7 cellular contexts compared by ENCODE assay signal in the genomic region with DNA sequence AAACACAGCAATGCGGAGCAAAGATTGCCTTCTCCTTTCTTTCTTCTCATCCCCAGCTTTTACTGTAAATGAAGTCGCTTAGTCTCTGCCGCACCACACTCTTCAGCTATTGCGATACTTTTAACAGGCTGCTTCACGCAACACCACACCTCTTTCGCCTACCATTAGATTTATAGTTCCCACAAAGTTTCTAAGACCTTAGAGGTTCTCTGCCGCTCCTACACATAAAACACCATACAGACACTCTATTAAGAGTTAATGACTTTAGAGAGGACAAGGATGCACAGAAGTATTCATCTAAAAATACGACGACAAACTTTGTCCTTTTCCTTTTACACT. TPM values are rescaled to one million over a fixed set of nuclear protein-coding genes. Genes with fewer than 3 reads are reported as not detected.
DNase-seq lines count a peak whose midpoint lies in the region; ATAC-seq, FAIRE-seq and TF ChIP-seq lines count a peak whose summit lies in the region.

No MANE protein-coding gene starts in this region.

- no peaks in the 10 kb centered on the region for H3K27me3 ChIP-seq in H7 (ENCODE audit: control insufficient read depth, insufficient read depth, low read length)
- no peaks in the 10 kb centered on the region for H3K27me3 ChIP-seq in Loucy (ENCODE audit: insufficient read depth, low read length, poor library complexity, severe bottlenecking)
- no peaks in the 10 kb centered on the region for H3K27me3 ChIP-seq in body of pancreas
- no peaks in the 10 kb centered on the region for H3K27me3 ChIP-seq in testis

- intact Hi-C loops in body of pancreas (cut with DNase I) (no loop called here), left colon (cut with DNase I, micrococcal nuclease) (no loop called here), testis (cut with DNase I; ENCODE audit: low total_unique reads) (no loop called here)

- peak overlapping the region; percentile 84 for H3K4me3 ChIP-seq in H7 (ENCODE audit: insufficient read depth, low read depth, low read length)
- peak overlapping the region; percentile 98 for H3K4me3 ChIP-seq in Loucy (ENCODE audit: low read length, poor library complexity, severe bottlenecking)
- peak overlapping the region; percentile 35 to 83 for H3K4me3 ChIP-seq in body of pancreas
- peak overlapping the region; percentile 74 to 85 for H3K4me3 ChIP-seq in testis

- H3F3A ChIP-seq in Loucy (ENCODE audit: low read depth), result no peaks in the 10 kb centered on the region

- peaks cover 48% of the 10 kb centered on the region for H3K79me2 ChIP-seq in Loucy (ENCODE audit: insufficient read depth, low read length)

- H2AFZ ChIP-seq in Loucy (ENCODE audit: low read length), result peak overlapping the region; percentile 94

- peak overlapping the region; percentile 85 for H3K9ac ChIP-seq in Loucy (ENCODE audit: low read depth, low read length, poor library complexity, severe bottlenecking)

- H3K4me2 ChIP-seq in Loucy (ENCODE audit: low read depth, low read length, poor library complexity, severe bottlenecking), result peak overlapping the region; percentile 95

- WGBS in body of pancreas, 2 donors, result 1% methylated on average over 9 of the region's 9 CpGs
- 1% methylated on average over 9 of the region's 9 CpGs for WGBS in testis, 2 donors

- DNase-seq in GM18507 (ENCODE audit: extremely low spot score, insufficient read length, low read depth) (peak; percentile 1), H7 (peak; percentile 22), body of pancreas (no peak), left colon (no peak), testis (no peak), NCI-H226 (no peak)

- FAIRE-seq in GM18507 (lab: Jason Lieb, UNC), result no peak

- H4K20me1 ChIP-seq in Loucy (ENCODE audit: insufficient read depth, low read length, poor library complexity, severe bottlenecking), result peaks cover 27% of the 10 kb centered on the region

- H3K36me3 ChIP-seq in H7 (replicated peaks; ENCODE audit: control insufficient read depth, insufficient read depth, low read length), result no peaks in the 10 kb centered on the region; the same call in 1 of the 2 replicates
- H3K36me3 ChIP-seq in Loucy (ENCODE audit: insufficient read depth, low read length), result no peaks in the 10 kb centered on the region
- H3K36me3 ChIP-seq in body of pancreas (replicated peaks in 1 of 2; ENCODE audit: insufficient read depth in 1 of 2, low read depth in 2 of 2), result no peaks in the 10 kb centered on the region
- no peaks in the 10 kb centered on the region for H3K36me3 ChIP-seq in testis (ENCODE audit: low read depth, missing control alignments)

- no peaks in the 10 kb centered on the region for H3K9me2 ChIP-seq in Loucy (replicated peaks; ENCODE audit: low read depth, low read length)

- no peak for TF ChIP-seq POLR2A in body of pancreas (IDR thresholded peaks at IDR 0.05)
- TF ChIP-seq POLR2A in testis (IDR thresholded peaks at IDR 0.05), result no peak

- ATAC-seq in body of pancreas, result no peak
- peak; percentile 65 for ATAC-seq in left colon

- peaks cover 15% of the 10 kb centered on the region for H3K4me1 ChIP-seq in Loucy (ENCODE audit: insufficient read depth, low read length, poor library complexity, severe bottlenecking)
- H3K4me1 ChIP-seq in body of pancreas, result peaks cover 14% of the 10 kb centered on the region
- H3K4me1 ChIP-seq in testis, result peaks cover 5% of the 10 kb centered on the region

- H3K9me3 ChIP-seq in Loucy (ENCODE audit: insufficient read depth, low read depth, low read length), result no peaks in the 10 kb centered on the region
- no peaks in the 10 kb centered on the region for H3K9me3 ChIP-seq in body of pancreas
- no peaks in the 10 kb centered on the region for H3K9me3 ChIP-seq in testis

- TF ChIP-seq CTCF in Loucy (conservative IDR thresholded peaks at IDR 0.05; ENCODE audit: low read length) (no peak), body of pancreas (IDR thresholded peaks at IDR 0.05) (no peak), testis (IDR thresholded peaks at IDR 0.05) (no peak)

- H3K27ac ChIP-seq in body of pancreas (peak overlapping the region in 3 of 4 donors; percentile 77 to 82 (median 82)), testis (peak overlapping the region; percentile 45 to 78)

RNA-seq across cellular contexts. Expression of gene PGGT1B, which starts 0.6 kb away (rescaled TPM):
- total RNA-seq in H7 (2014; rRNA removed; shearing (Covaris generic)), result 7.6 and 12.3 TPM in 2 replicates
- total RNA-seq in body of pancreas (10 to 100 TPM in 1 of 2 donors, 1 to 10 TPM in 1; 5.6 to 10.9 TPM), left colon (10 to 100 TPM; 69.7 to 89.4 TPM), testis (10 to 100 TPM; 10.2 to 12.1 TPM)
- 15.6 TPM for polyA plus RNA-seq in testis (ENCODE audit: insufficient read depth, low read depth, low replicate concordance)

RNA-seq across cellular contexts. Expression of gene CCDC112, which starts 34.4 kb away (rescaled TPM):
- 5.1 and 11.8 TPM in 2 replicates for total RNA-seq in H7 (2014; rRNA removed; shearing (Covaris generic))
- total RNA-seq in body of pancreas (10 to 100 TPM; 10.1 to 20.1 TPM), left colon (10 to 100 TPM in 1 of 2 donors, 1 to 10 TPM in 1; 8.4 to 10.8 TPM), testis (10 to 100 TPM; 20.4 to 30.9 TPM)
- polyA plus RNA-seq in testis (ENCODE audit: insufficient read depth, low read depth, low replicate concordance), result 15.3 TPM

Comparison
In these comparisons a context has a peak if more than half of its experiments do, and no peak if none do; other contexts are left out.
1. DNase-seq: peak in GM18507 (single experiment) and H7 (single experiment); none in body of pancreas (0 of 4), left colon (0 of 2), testis (single experiment) and NCI-H226 (single experiment).
2. Peak in every context shown above with its lines, with median percentiles within 50 percentile points of each other: H3K4me3 ChIP-seq.